ENCODE assay signal across 8 cellular contexts in genomic region chr1:184792450-184792969, GRCh38. TPM values are rescaled to one million over a fixed set of nuclear protein-coding genes. Genes with fewer than 3 reads are reported as not detected.
DNase-seq lines count a peak whose midpoint lies in the region; ATAC-seq lines count a peak whose summit lies in the region.

No MANE protein-coding gene starts in this region.

- peak overlapping the region; percentile 18 for H3K27ac Mint-ChIP-seq in activated naive CD8-positive, alpha-beta T cell treated with anti-CD3 and anti-CD28 coated beads, Interleukin-2, amount 10 ng/mL, durations not matched to agents 7 days and 5 days

- H3K4me1 ChIP-seq in right cardiac atrium (ENCODE audit: control insufficient read depth, insufficient read depth, low read length) = peaks cover 9% of the 10 kb centered on the region

- no peak overlapping the region for H3K4me3 ChIP-seq in right cardiac atrium (ENCODE audit: low read length)
- no peak overlapping the region for H3K4me3 ChIP-seq in skeletal muscle cell (ENCODE audit: low read depth, low read length)

- H3K4me3 Mint-ChIP-seq in activated naive CD8-positive, alpha-beta T cell treated with anti-CD3 and anti-CD28 coated beads, Interleukin-2, amount 10 ng/mL, durations not matched to agents 7 days and 5 days = peak overlapping the region; percentile 15

- no peaks in the 10 kb centered on the region for H3K27me3 ChIP-seq in right cardiac atrium (ENCODE audit: control insufficient read depth, insufficient read depth)

- no peaks in the 10 kb centered on the region for H3K9me3 Mint-ChIP-seq in activated naive CD8-positive, alpha-beta T cell treated with anti-CD3 and anti-CD28 coated beads, Interleukin-2, amount 10 ng/mL, durations not matched to agents 7 days and 5 days

- POLR2A ChIA-PET in activated naive CD8-positive, alpha-beta T cell treated with anti-CD3 and anti-CD28 coated beads, Interleukin-2, amount 10 ng/mL, durations not matched to agents 7 days and 5 days (lab: Charles Lee) = interaction anchor here (0.6 kb wide), 1 partner anchor 55 kb away, joined by 3 read pairs; no protein-coding TSS in a partner anchor

- no peaks in the 10 kb centered on the region for H3K27me3 Mint-ChIP-seq in activated naive CD8-positive, alpha-beta T cell treated with anti-CD3 and anti-CD28 coated beads, Interleukin-2, amount 10 ng/mL, durations not matched to agents 7 days and 5 days

- WGBS in right cardiac atrium = 21% methylated on average over 5 of the region's 5 CpGs

- no peaks in the 10 kb centered on the region for H3K9me3 ChIP-seq in right cardiac atrium (ENCODE audit: control insufficient read depth, low read length)

- H3K36me3 Mint-ChIP-seq in activated naive CD8-positive, alpha-beta T cell treated with anti-CD3 and anti-CD28 coated beads, Interleukin-2, amount 10 ng/mL, durations not matched to agents 7 days and 5 days = peaks cover 6% of the 10 kb centered on the region

- peak overlapping the region; percentile 68 for H3K27ac ChIP-seq in right cardiac atrium (ENCODE audit: low read length)

- ATAC-seq in activated naive CD8-positive, alpha-beta T cell treated with anti-CD3 and anti-CD28 coated beads, Interleukin-2, amount 10 ng/mL, durations not matched to agents 7 days and 5 days (ENCODE audit: low read depth) = peak; percentile 70
- peak; percentile 92 to 94 for ATAC-seq in right cardiac atrium
- ATAC-seq in HG03159 (IDR thresholded peaks at IDR 0.05; ENCODE audit: unreplicated experiment) = no peak
- no peak for ATAC-seq in GM21825 (IDR thresholded peaks at IDR 0.05; ENCODE audit: unreplicated experiment)

- DNase-seq in COLO668 (lab: John Stamatoyannopoulos, UW; ENCODE audit: unreplicated experiment) = peak; percentile 61
- DNase-seq in Kasumi-1 (lab: John Stamatoyannopoulos, UW) = peak; percentile 98 to 99
- no peak for DNase-seq in activated naive CD8-positive, alpha-beta T cell treated with anti-CD3 and anti-CD28 coated beads, Interleukin-2, amount 10 ng/mL, durations not matched to agents 7 days and 5 days
- peak; percentile 80 to 82 (median 82) for DNase-seq in right cardiac atrium
- peak; percentile 98 for DNase-seq in skeletal muscle cell (ENCODE audit: low read depth)
- no peak for DNase-seq in NCI-H510A (lab: John Stamatoyannopoulos, UW)

- peaks cover 8% of the 10 kb centered on the region for H3K4me1 Mint-ChIP-seq in activated naive CD8-positive, alpha-beta T cell treated with anti-CD3 and anti-CD28 coated beads, Interleukin-2, amount 10 ng/mL, durations not matched to agents 7 days and 5 days

- intact Hi-C loops in right cardiac atrium (cut with DNase I) = no loop called here

RNA-seq across cellular contexts. Expression of gene EDEM3, which starts 37.9 kb away (rescaled TPM):
- total RNA-seq in activated naive CD8-positive, alpha-beta T cell treated with anti-CD3 and anti-CD28 coated beads, Interleukin-2, amount 10 ng/mL, durations not matched to agents 7 days and 5 days = 10 to 100 TPM; 18.8 to 29.9 TPM
- 10 to 100 TPM; 19.2 to 26.1 (median 20.2) TPM for total RNA-seq in right cardiac atrium
- 10.2 TPM for polyA plus RNA-seq in right cardiac atrium

Comparison
In these comparisons a context has a peak if more than half of its experiments do, and no peak if none do; other contexts are left out.
1. DNase-seq: peak in COLO668 (single experiment), Kasumi-1 (2 of 2), right cardiac atrium (3 of 3) and skeletal muscle cell (single experiment); none in activated naive CD8-positive, alpha-beta T cell treated with anti-CD3 and anti-CD28 coated beads, Interleukin-2, amount 10 ng/mL, durations not matched to agents 7 days and 5 days (single experiment) and NCI-H510A (single experiment).
2. ATAC-seq: peak in activated naive CD8-positive, alpha-beta T cell treated with anti-CD3 and anti-CD28 coated beads, Interleukin-2, amount 10 ng/mL, durations not matched to agents 7 days and 5 days (single experiment) and right cardiac atrium (2 of 2); none in HG03159 (single experiment) and GM21825 (single experiment).